In genomic region chr12:106299193-106299794, GRCh38 we compare ENCODE assay signal across 1 cellular context.
TF ChIP-seq lines count a peak whose summit lies in the region.

No MANE protein-coding gene starts in this region.

TF ChIP-seq in IMR-90, 13 proteins besides CTCF, POLR2A, EP300 and RAD21:
- TF ChIP-seq BHLHE40 (IDR thresholded peaks at IDR 0.05; ENCODE audit: low read depth, low read length) (no peak), FOS (IDR thresholded peaks at IDR 0.05; ENCODE audit: low read depth, low read length) (no peak), MAZ (IDR thresholded peaks at IDR 0.05; ENCODE audit: borderline replicate concordance, low read depth, low read length) (no peak), RCOR1 (IDR thresholded peaks at IDR 0.05; ENCODE audit: insufficient replicate concordance, low read length) (no peak), USF2 (IDR thresholded peaks at IDR 0.05; ENCODE audit: low read depth, low read length) (no peak), CHD1 (IDR thresholded peaks at IDR 0.05; ENCODE audit: low read depth, low read length) (no peak), MAFK (IDR thresholded peaks at IDR 0.05; ENCODE audit: low read depth, low read length) (no peak), MXI1 (IDR thresholded peaks at IDR 0.05; ENCODE audit: borderline replicate concordance, low read depth, low read length) (no peak), RFX5 (IDR thresholded peaks at IDR 0.05; ENCODE audit: low read depth, low read length) (no peak), NFE2L2 (IDR thresholded peaks at IDR 0.05; ENCODE audit: low read depth, low read length) (no peak), SMC3 (IDR thresholded peaks at IDR 0.05; ENCODE audit: low read depth, low read length) (no peak), ELK1 (IDR thresholded peaks at IDR 0.05; ENCODE audit: borderline replicate concordance, low read depth, low read length) (no peak), CEBPB (IDR thresholded peaks at IDR 0.05; ENCODE audit: low read depth, low read length) (no peak)
